In genomic region chr11:19953909-19954308, GRCh38 we compare ENCODE assay signal across 1 cellular context.
TF ChIP-seq lines count a peak whose summit lies in the region.

No MANE protein-coding gene starts in this region.

TF ChIP-seq in HepG2, 621 proteins besides CTCF, POLR2A, EP300 and RAD21 (continued from another document and continues in another):
- TF ChIP-seq LRRFIP1 (CRISPR knock-in tag; conservative IDR thresholded peaks at IDR 0.05) (no peak), ZBTB34 (CRISPR knock-in tag; IDR thresholded peaks at IDR 0.05) (no peak), CENPT (CRISPR knock-in tag; IDR thresholded peaks at IDR 0.05; ENCODE audit: low read depth) (no peak), CEBPZ (IDR thresholded peaks at IDR 0.05; ENCODE audit: low read length) (no peak), REPIN1 (CRISPR knock-in tag; IDR thresholded peaks at IDR 0.05; ENCODE audit: borderline replicate concordance, low read depth) (peak; percentile 59; the same call in 1 of the 2 replicates), MED8 (CRISPR knock-in tag; IDR thresholded peaks at IDR 0.05; ENCODE audit: insufficient replicate concordance) (no peak), ZNF563 (CRISPR knock-in tag; IDR thresholded peaks at IDR 0.05) (no peak), NCOA5 (CRISPR knock-in tag; IDR thresholded peaks at IDR 0.05) (no peak), ZBTB43 (CRISPR knock-in tag; conservative IDR thresholded peaks at IDR 0.05) (peak; percentile 55; the same call in 1 of the 2 replicates), ZNF281 (CRISPR knock-in tag; IDR thresholded peaks at IDR 0.05; ENCODE audit: borderline replicate concordance) (no peak), RXRA (CRISPR knock-in tag; IDR thresholded peaks at IDR 0.05) (no peak), ZNF691 (CRISPR knock-in tag; IDR thresholded peaks at IDR 0.05; ENCODE audit: borderline replicate concordance, low read depth) (no peak; the same call in 1 of the 2 replicates), PREB (CRISPR knock-in tag; IDR thresholded peaks at IDR 0.05) (no peak), PITX1 (CRISPR knock-in tag; IDR thresholded peaks at IDR 0.05) (peak; percentile 53; the same call in 1 of the 2 replicates), ZEB1 (IDR thresholded peaks at IDR 0.05; ENCODE audit: insufficient replicate concordance, low read depth) (no peak), GTF3A (CRISPR knock-in tag; conservative IDR thresholded peaks at IDR 0.05) (no peak), ZFP36L2 (CRISPR knock-in tag; IDR thresholded peaks at IDR 0.05) (no peak), ZFYVE20 (CRISPR knock-in tag; IDR thresholded peaks at IDR 0.05; ENCODE audit: borderline replicate concordance, low read depth) (no peak), NFE2L2 (IDR thresholded peaks at IDR 0.05; ENCODE audit: low read length) (no peak), TP53 (CRISPR knock-in tag; conservative IDR thresholded peaks at IDR 0.05) (no peak), MEIS1 (CRISPR knock-in tag; IDR thresholded peaks at IDR 0.05; ENCODE audit: borderline replicate concordance) (no peak), FOXO4 (CRISPR knock-in tag; conservative IDR thresholded peaks at IDR 0.05) (no peak), YY1 (IDR thresholded peaks at IDR 0.05; ENCODE audit: insufficient read depth, insufficient replicate concordance, low read depth, low read length) (no peak), WIZ (CRISPR knock-in tag; IDR thresholded peaks at IDR 0.05) (0 out of 2 replicates have a peak, but pooled peaks have one; percentile 31), SP1 (IDR thresholded peaks at IDR 0.05) (no peak), SP1 (CRISPR knock-in tag; IDR thresholded peaks at IDR 0.05) (no peak), ELF1 (CRISPR knock-in tag; IDR thresholded peaks at IDR 0.05) (no peak), ZBTB8A (CRISPR knock-in tag; IDR thresholded peaks at IDR 0.05; ENCODE audit: borderline replicate concordance, low read depth) (no peak), LBX2 (CRISPR knock-in tag; IDR thresholded peaks at IDR 0.05; ENCODE audit: borderline replicate concordance) (no peak), ETV5 (CRISPR knock-in tag; IDR thresholded peaks at IDR 0.05; ENCODE audit: borderline replicate concordance) (peak; percentile 89; the same call in 1 of the 2 replicates), HNRNPLL (IDR thresholded peaks at IDR 0.05; ENCODE audit: low read depth, low read length, poor library complexity, severe bottlenecking) (no peak), BCL6 (CRISPR knock-in tag; IDR thresholded peaks at IDR 0.05) (peak; percentile 58; the same call in 1 of the 2 replicates), MLLT10 (CRISPR knock-in tag; IDR thresholded peaks at IDR 0.05) (no peak), SIN3B (IDR thresholded peaks at IDR 0.05; ENCODE audit: low read length) (no peak), KAT8 (CRISPR knock-in tag; IDR thresholded peaks at IDR 0.05) (peak; percentile 32; the same call in 1 of the 2 replicates), ZNF451 (CRISPR knock-in tag; IDR thresholded peaks at IDR 0.05) (no peak), ZBTB38 (CRISPR knock-in tag; IDR thresholded peaks at IDR 0.05) (no peak), JUN (CRISPR knock-in tag; IDR thresholded peaks at IDR 0.05) (no peak), TOPORS (CRISPR knock-in tag; IDR thresholded peaks at IDR 0.05) (no peak), ZNF274 (CRISPR knock-in tag; IDR thresholded peaks at IDR 0.05) (no peak), ZNF597 (CRISPR knock-in tag; IDR thresholded peaks at IDR 0.05) (no peak), ZNF7 (CRISPR knock-in tag; IDR thresholded peaks at IDR 0.05) (no peak), NR2C2 (CRISPR knock-in tag; IDR thresholded peaks at IDR 0.05; ENCODE audit: borderline replicate concordance) (no peak), CREB1 (IDR thresholded peaks at IDR 0.05) (0 out of 2 replicates have a peak, but pooled peaks have one; percentile 10), CREB1 (CRISPR knock-in tag; IDR thresholded peaks at IDR 0.05) (peak; percentile 69), POLR2G (IDR thresholded peaks at IDR 0.05; ENCODE audit: low read depth, low read length) (no peak), FOXP1 (IDR thresholded peaks at IDR 0.05) (no peak), FOXP1 (CRISPR knock-in tag; IDR thresholded peaks at IDR 0.05) (peak; percentile 81), ZNF614 (CRISPR knock-in tag; IDR thresholded peaks at IDR 0.05; ENCODE audit: borderline replicate concordance) (peak; percentile 65), NBN (conservative IDR thresholded peaks at IDR 0.05) (no peak), ZNF136 (CRISPR knock-in tag; IDR thresholded peaks at IDR 0.05; ENCODE audit: low read depth) (no peak), GATAD1 (CRISPR knock-in tag; IDR thresholded peaks at IDR 0.05) (peak; percentile 34; the same call in 1 of the 2 replicates), SP4 (CRISPR knock-in tag; IDR thresholded peaks at IDR 0.05) (no peak), MYPOP (CRISPR knock-in tag; IDR thresholded peaks at IDR 0.05) (0 out of 2 replicates have a peak, but pooled peaks have one; percentile 35)
